In the genomic region with DNA sequence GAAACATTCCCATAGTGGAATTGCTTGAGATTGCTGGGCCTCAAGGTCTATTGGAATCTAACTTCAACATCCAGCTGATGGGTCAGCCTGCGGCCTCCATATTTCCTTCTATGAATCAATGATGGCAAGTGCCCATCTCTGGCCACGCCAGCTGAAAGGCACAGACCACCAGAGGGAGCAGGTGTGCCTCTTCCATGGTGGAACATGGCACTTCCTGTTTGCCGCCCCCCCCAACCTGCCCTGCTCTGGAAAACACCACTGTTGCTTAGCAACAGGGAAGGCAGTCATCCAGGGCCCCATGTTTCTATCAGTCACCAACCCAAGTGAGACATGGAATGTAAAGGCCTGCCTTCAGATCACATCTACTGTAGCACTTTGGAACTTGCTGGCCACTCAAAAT, we compare ENCODE assay signal across 8 cellular contexts. TPM values are rescaled to one million over a fixed set of nuclear protein-coding genes. Genes with fewer than 3 reads are reported as not detected.
DNase-seq lines count a peak whose midpoint lies in the region; ATAC-seq and TF ChIP-seq lines count a peak whose summit lies in the region.

No MANE protein-coding gene starts in this region.

- peak in 2 of 3 experiments; percentile 28 for TF ChIP-seq CTCF in esophagus muscularis mucosa (IDR thresholded peaks at IDR 0.05)

- H3K4me3 ChIP-seq in esophagus muscularis mucosa, result no peak overlapping the region

- POLR2A ChIA-PET in activated CD4-positive, alpha-beta memory T cell treated with anti-CD3 and anti-CD28 coated beads, Interleukin-2, amount 10 ng/mL, durations not matched to agents 7 days and 5 days (lab: Charles Lee), result no interaction called here
- POLR2A ChIA-PET in naive thymus-derived CD8-positive, alpha-beta T cell (lab: Charles Lee), result no interaction called here

- TF ChIP-seq EP300 in esophagus muscularis mucosa (IDR thresholded peaks at IDR 0.05), result no peak

- no peaks in the 10 kb centered on the region for H3K27me3 ChIP-seq in esophagus muscularis mucosa

- no peaks in the 10 kb centered on the region for H3K27me3 Mint-ChIP-seq in activated CD4-positive, alpha-beta memory T cell treated with anti-CD3 and anti-CD28 coated beads, Interleukin-2, amount 10 ng/mL, durations not matched to agents 7 days and 5 days
- no peaks in the 10 kb centered on the region for H3K27me3 Mint-ChIP-seq in naive thymus-derived CD8-positive, alpha-beta T cell

- no peak for TF ChIP-seq POLR2A in esophagus muscularis mucosa (IDR thresholded peaks at IDR 0.05; ENCODE audit: low read depth)

- H3K36me3 ChIP-seq in esophagus muscularis mucosa, result no peaks in the 10 kb centered on the region

- no peaks in the 10 kb centered on the region for H3K9me3 Mint-ChIP-seq in activated CD4-positive, alpha-beta memory T cell treated with anti-CD3 and anti-CD28 coated beads, Interleukin-2, amount 10 ng/mL, durations not matched to agents 7 days and 5 days
- H3K9me3 Mint-ChIP-seq in naive thymus-derived CD8-positive, alpha-beta T cell, result no peaks in the 10 kb centered on the region

- no peak overlapping the region for H3K27ac ChIP-seq in esophagus muscularis mucosa (replicated peaks in 1 of 4)

- no peaks in the 10 kb centered on the region for H3K9me3 ChIP-seq in esophagus muscularis mucosa

- no peak overlapping the region for H3K4me3 Mint-ChIP-seq in activated CD4-positive, alpha-beta memory T cell treated with anti-CD3 and anti-CD28 coated beads, Interleukin-2, amount 10 ng/mL, durations not matched to agents 7 days and 5 days
- no peak overlapping the region for H3K4me3 Mint-ChIP-seq in naive thymus-derived CD8-positive, alpha-beta T cell

- H3K36me3 Mint-ChIP-seq in activated CD4-positive, alpha-beta memory T cell treated with anti-CD3 and anti-CD28 coated beads, Interleukin-2, amount 10 ng/mL, durations not matched to agents 7 days and 5 days (ENCODE audit: low read depth), result no peaks in the 10 kb centered on the region
- no peaks in the 10 kb centered on the region for H3K36me3 Mint-ChIP-seq in naive thymus-derived CD8-positive, alpha-beta T cell

- ATAC-seq in HG02759 (IDR thresholded peaks at IDR 0.05; ENCODE audit: unreplicated experiment) (peak; percentile 79), GM21447 (IDR thresholded peaks at IDR 0.05; ENCODE audit: unreplicated experiment) (no peak)
- peak; percentile 35 to 42 for ATAC-seq in naive thymus-derived CD8-positive, alpha-beta T cell

- 43% methylated on average over 2 of the region's 3 CpGs for WGBS in esophagus muscularis mucosa

- no peaks in the 10 kb centered on the region for H3K4me1 ChIP-seq in esophagus muscularis mucosa

- CTCF ChIA-PET in activated CD4-positive, alpha-beta memory T cell treated with anti-CD3 and anti-CD28 coated beads, Interleukin-2, amount 10 ng/mL, durations not matched to agents 7 days and 5 days (lab: Charles Lee), result interaction anchor here (1.0 kb wide), 1 partner anchor 36 kb away, joined by 3 read pairs; no protein-coding TSS in a partner anchor

- H3K27ac Mint-ChIP-seq in activated CD4-positive, alpha-beta memory T cell treated with anti-CD3 and anti-CD28 coated beads, Interleukin-2, amount 10 ng/mL, durations not matched to agents 7 days and 5 days, result no peak overlapping the region
- peak overlapping the region in 3 of 10 donors; percentile 29 to 62 (median 41) for H3K27ac Mint-ChIP-seq in naive thymus-derived CD8-positive, alpha-beta T cell

- intact Hi-C loops in esophagus muscularis mucosa (cut with DNase I), result no loop called here

- DNase-seq in DMS53 treated with DMSO at 0.1 percent for 48 hours (lab: John Stamatoyannopoulos, UW; ENCODE audit: unreplicated experiment) (peak; percentile 87), NCI-H345 (lab: John Stamatoyannopoulos, UW) (peak; percentile 84), esophagus muscularis mucosa (ENCODE audit: extremely low spot score) (no peak), ureter (ENCODE audit: low spot score) (peak; percentile 65)
- peak; percentile 16 for DNase-seq in activated CD4-positive, alpha-beta memory T cell treated with anti-CD3 and anti-CD28 coated beads, Interleukin-2, amount 10 ng/mL, durations not matched to agents 7 days and 5 days
- peak in 7 of 10 donors; percentile 1 to 63 (median 17) for DNase-seq in naive thymus-derived CD8-positive, alpha-beta T cell

- H3K4me1 Mint-ChIP-seq in activated CD4-positive, alpha-beta memory T cell treated with anti-CD3 and anti-CD28 coated beads, Interleukin-2, amount 10 ng/mL, durations not matched to agents 7 days and 5 days, result no peaks in the 10 kb centered on the region
- H3K4me1 Mint-ChIP-seq in naive thymus-derived CD8-positive, alpha-beta T cell, result no peaks in the 10 kb centered on the region

RNA-seq across cellular contexts. Expression of gene PAGE4, which starts 11.6 kb away (rescaled TPM):
- total RNA-seq in activated CD4-positive, alpha-beta memory T cell treated with anti-CD3 and anti-CD28 coated beads, Interleukin-2, amount 10 ng/mL, durations not matched to agents 7 days and 5 days, result not detected
- 1 to 10 TPM in 3 of 4 donors, not detected in 1; 1.4 to 4.2 (median 2.1) TPM for total RNA-seq in esophagus muscularis mucosa
- total RNA-seq in naive thymus-derived CD8-positive, alpha-beta T cell, result not detected
- polyA plus RNA-seq in naive thymus-derived CD8-positive, alpha-beta T cell, result not detected
- not detected for total RNA-seq in ureter

RNA-seq across cellular contexts. Expression of gene USP27X, which starts 38.6 kb away (rescaled TPM):
- 1 to 10 TPM; 2.1 to 2.4 TPM for total RNA-seq in activated CD4-positive, alpha-beta memory T cell treated with anti-CD3 and anti-CD28 coated beads, Interleukin-2, amount 10 ng/mL, durations not matched to agents 7 days and 5 days
- total RNA-seq in esophagus muscularis mucosa, result 1 to 10 TPM; 2.9 to 5.2 (median 4.5) TPM
- total RNA-seq in naive thymus-derived CD8-positive, alpha-beta T cell, result 1 to 10 TPM; 5.7 to 6.5 TPM
- polyA plus RNA-seq in naive thymus-derived CD8-positive, alpha-beta T cell, result under 1 TPM; 0.30 to 0.60 (median 0.39) TPM
- 2.4 TPM for total RNA-seq in ureter
